Comparison of ENCODE assay signal across 8 cellular contexts in genomic region chr5:149317281-149318048, GRCh38. TPM values are rescaled to one million over a fixed set of nuclear protein-coding genes. Genes with fewer than 3 reads are reported as not detected.
DNase-seq lines count a peak whose midpoint lies in the region; ATAC-seq and TF ChIP-seq lines count a peak whose summit lies in the region.

No MANE protein-coding gene starts in this region.

- H3K4me1 ChIP-seq in right atrium auricular region (peaks cover 0 to 26% of the 10 kb centered on the region in 2 donors), gastrocnemius medialis (peaks cover 34 to 35% of the 10 kb centered on the region in 2 donors)

- in situ Hi-C loops in gastrocnemius medialis (cut with MboI; ENCODE audit: low sequenced_read_pairs in 4 of 4), result no loop called here

- CTCF ChIA-PET in HEK293T (lab: Yijun Ruan, JAX), result interaction anchor here (0.6 to 2.1 kb wide), 6 partner anchors 27 to 118 kb away, joined by 3 to 11 read pairs (median 4); partner anchors contain the start of gene GRPEL2
- CTCF ChIA-PET in activated CD4-positive, alpha-beta memory T cell treated with anti-CD3 and anti-CD28 coated beads, Interleukin-2, amount 10 ng/mL, durations not matched to agents 7 days and 5 days (lab: Charles Lee), result interaction anchor here (0.7 to 12.4 kb wide), 16 partner anchors 9 to 234 kb away, joined by 3 to 278 read pairs (median 4); partner anchors contain the start of genes GRPEL2 and PCYOX1L

- H3K27me3 ChIP-seq in right atrium auricular region, result no peaks in the 10 kb centered on the region
- H3K27me3 ChIP-seq in gastrocnemius medialis, result no peaks in the 10 kb centered on the region

- H3K9me3 Mint-ChIP-seq in activated CD4-positive, alpha-beta memory T cell treated with anti-CD3 and anti-CD28 coated beads, Interleukin-2, amount 10 ng/mL, durations not matched to agents 7 days and 5 days, result no peaks in the 10 kb centered on the region

- H3K27ac ChIP-seq in right atrium auricular region, result peak overlapping the region; percentile 49 to 66
- peak overlapping the region in 2 of 4 donors; percentile 26 to 40 for H3K27ac ChIP-seq in gastrocnemius medialis

- POLR2A ChIA-PET in HEK293T (lab: Yijun Ruan, JAX), result interaction anchor here (1.0 to 1.3 kb wide), 3 partner anchors 27 to 41 kb away, joined by 3 to 6 read pairs (median 4); partner anchors contain the start of gene GRPEL2
- POLR2A ChIA-PET in activated CD4-positive, alpha-beta memory T cell treated with anti-CD3 and anti-CD28 coated beads, Interleukin-2, amount 10 ng/mL, durations not matched to agents 7 days and 5 days (lab: Charles Lee), result interaction anchor here (0.7 to 1.7 kb wide), 4 partner anchors 28 to 58 kb away, joined by 3 to 9 read pairs (median 6); partner anchors contain the start of gene GRPEL2

- TF ChIP-seq CTCF in right atrium auricular region (IDR thresholded peaks at IDR 0.05) (peak; percentile 25 to 75), foreskin fibroblast (IDR thresholded peaks at IDR 0.05; ENCODE audit: low read depth, low read length) (peak; percentile 61), gastrocnemius medialis (IDR thresholded peaks at IDR 0.05 in 4 of 5, conservative IDR thresholded peaks at IDR 0.05 in 1 of 5) (peak in 4 of 5 experiments; percentile 33 to 58 (median 41))

- intact Hi-C loops in left ventricle myocardium superior (cut with micrococcal nuclease), result loop anchor here (10.0 kb wide), 1 partner anchor 53 kb away; no protein-coding TSS in a partner anchor
- intact Hi-C loops in gastrocnemius medialis (cut with DNase I; ENCODE audit: low total_unique reads), result loop anchor here (5.0 kb wide), 1 partner anchor 55 kb away; no protein-coding TSS in a partner anchor

- H3K9me3 ChIP-seq in right atrium auricular region (no peaks in the 10 kb centered on the region), gastrocnemius medialis (no peaks in the 10 kb centered on the region)

- ATAC-seq in left ventricle myocardium superior (no peak), gastrocnemius medialis (no peak), HG02763 (IDR thresholded peaks at IDR 0.05; ENCODE audit: unreplicated experiment) (no peak)

- H3K36me3 ChIP-seq in right atrium auricular region, result peaks cover 42% of the 10 kb centered on the region
- peaks cover 0 to 34% of the 10 kb centered on the region in 2 donors for H3K36me3 ChIP-seq in gastrocnemius medialis

- DNase-seq in right atrium auricular region (ENCODE audit: low spot score) (no peak), left ventricle myocardium superior (no peak), HEK293T (ENCODE audit: extremely low spot score) (peak; percentile 52), NCI-H2196 treated with DMSO at 0.1 percent for 48 hours (lab: John Stamatoyannopoulos, UW; ENCODE audit: unreplicated experiment) (peak; percentile 42), foreskin fibroblast (peak; percentile 37 to 80), gastrocnemius medialis (no peak)
- peak; percentile 45 for DNase-seq in activated CD4-positive, alpha-beta memory T cell treated with anti-CD3 and anti-CD28 coated beads, Interleukin-2, amount 10 ng/mL, durations not matched to agents 7 days and 5 days

- H3K4me3 ChIP-seq in right atrium auricular region (no peak overlapping the region), foreskin fibroblast (ENCODE audit: low read depth in 1 of 2, low read length in 2 of 2) (no peak overlapping the region), gastrocnemius medialis (no peak overlapping the region)

- no peaks in the 10 kb centered on the region for H3K36me3 Mint-ChIP-seq in activated CD4-positive, alpha-beta memory T cell treated with anti-CD3 and anti-CD28 coated beads, Interleukin-2, amount 10 ng/mL, durations not matched to agents 7 days and 5 days (ENCODE audit: low read depth)

- H3K27ac Mint-ChIP-seq in activated CD4-positive, alpha-beta memory T cell treated with anti-CD3 and anti-CD28 coated beads, Interleukin-2, amount 10 ng/mL, durations not matched to agents 7 days and 5 days, result no peak overlapping the region

- H3K4me3 Mint-ChIP-seq in activated CD4-positive, alpha-beta memory T cell treated with anti-CD3 and anti-CD28 coated beads, Interleukin-2, amount 10 ng/mL, durations not matched to agents 7 days and 5 days, result no peak overlapping the region

- no peaks in the 10 kb centered on the region for H3K27me3 Mint-ChIP-seq in activated CD4-positive, alpha-beta memory T cell treated with anti-CD3 and anti-CD28 coated beads, Interleukin-2, amount 10 ng/mL, durations not matched to agents 7 days and 5 days

- no peak for TF ChIP-seq POLR2A in gastrocnemius medialis (IDR thresholded peaks at IDR 0.05)

- H3K4me1 Mint-ChIP-seq in activated CD4-positive, alpha-beta memory T cell treated with anti-CD3 and anti-CD28 coated beads, Interleukin-2, amount 10 ng/mL, durations not matched to agents 7 days and 5 days, result peaks cover 2% of the 10 kb centered on the region

TF ChIP-seq in HEK293T, 16 proteins besides CTCF, POLR2A, EP300 and RAD21:
- TF ChIP-seq FOXM1 (IDR thresholded peaks at IDR 0.05; ENCODE audit: borderline replicate concordance), result no peak
- no peak for TF ChIP-seq FOXK2 (IDR thresholded peaks at IDR 0.05)
- no peak for TF ChIP-seq LEF1 (IDR thresholded peaks at IDR 0.05; ENCODE audit: borderline replicate concordance)
- TF ChIP-seq ARNT (IDR thresholded peaks at IDR 0.05), result no peak
- TF ChIP-seq SP1 (IDR thresholded peaks at IDR 0.05), result no peak
- no peak for TF ChIP-seq PKNOX1 (IDR thresholded peaks at IDR 0.05)
- TF ChIP-seq ZNF384 (IDR thresholded peaks at IDR 0.05), result no peak
- no peak for TF ChIP-seq NFRKB (IDR thresholded peaks at IDR 0.05)
- TF ChIP-seq BHLHE40 (IDR thresholded peaks at IDR 0.05; ENCODE audit: borderline replicate concordance), result no peak
- TF ChIP-seq L3MBTL2 (conservative IDR thresholded peaks at IDR 0.05), result no peak
- no peak for TF ChIP-seq FOXA1 (IDR thresholded peaks at IDR 0.05)
- TF ChIP-seq TARDBP (IDR thresholded peaks at IDR 0.05), result no peak
- no peak for TF ChIP-seq HDGF (IDR thresholded peaks at IDR 0.05; ENCODE audit: borderline replicate concordance)
- no peak for TF ChIP-seq SUZ12 (IDR thresholded peaks at IDR 0.05)
- TF ChIP-seq ELF4 (IDR thresholded peaks at IDR 0.05), result no peak
- no peak for TF ChIP-seq CTBP1 (IDR thresholded peaks at IDR 0.05; ENCODE audit: borderline replicate concordance)

RNA-seq across cellular contexts. Expression of gene GRPEL2, which starts 27.8 kb away (rescaled TPM):
- 10 to 100 TPM in 1 of 2 donors, 1 to 10 TPM in 1; 6.9 to 10.7 TPM for total RNA-seq in right atrium auricular region
- 8.9 TPM for total RNA-seq in left ventricle myocardium superior
- total RNA-seq in activated CD4-positive, alpha-beta memory T cell treated with anti-CD3 and anti-CD28 coated beads, Interleukin-2, amount 10 ng/mL, durations not matched to agents 7 days and 5 days, result 10 to 100 TPM; 43.8 to 49.4 TPM
- total RNA-seq in gastrocnemius medialis, result 10 to 100 TPM in 2 of 4 donors, 1 to 10 TPM in 2; 7.8 to 13.3 (median 9.9) TPM

RNA-seq across cellular contexts. Expression of gene PCYOX1L, which starts 40.4 kb away (rescaled TPM):
- total RNA-seq in right atrium auricular region (1 to 10 TPM; 4.0 to 5.6 TPM), left ventricle myocardium superior (2.6 TPM), gastrocnemius medialis (1 to 10 TPM in 3 of 4 donors, under 1 TPM in 1; 0.29 to 1.5 (median 1.2) TPM)
- total RNA-seq in activated CD4-positive, alpha-beta memory T cell treated with anti-CD3 and anti-CD28 coated beads, Interleukin-2, amount 10 ng/mL, durations not matched to agents 7 days and 5 days, result 10 to 100 TPM; 41.2 to 42.1 TPM

RNA-seq across cellular contexts. Expression of gene AFAP1L1, which starts 45.8 kb away (rescaled TPM):
- total RNA-seq in right atrium auricular region (10 to 100 TPM; 45.6 to 48.9 TPM), left ventricle myocardium superior (48.9 TPM), gastrocnemius medialis (10 to 100 TPM; 28.6 to 39.9 (median 32.9) TPM)
- not detected for total RNA-seq in activated CD4-positive, alpha-beta memory T cell treated with anti-CD3 and anti-CD28 coated beads, Interleukin-2, amount 10 ng/mL, durations not matched to agents 7 days and 5 days

Comparison
In these comparisons a context has a peak if more than half of its experiments do, and no peak if none do; other contexts are left out.
1. DNase-seq: peak in HEK293T (single experiment), NCI-H2196 treated with DMSO at 0.1 percent for 48 hours (single experiment), activated CD4-positive, alpha-beta memory T cell treated with anti-CD3 and anti-CD28 coated beads, Interleukin-2, amount 10 ng/mL, durations not matched to agents 7 days and 5 days (single experiment) and foreskin fibroblast (2 of 2); none in right atrium auricular region (single experiment), left ventricle myocardium superior (single experiment) and gastrocnemius medialis (0 of 2).
2. RNA of gene PCYOX1L, which starts 40.4 kb away (total RNA-seq): 41.2 to 42.1 TPM in activated CD4-positive, alpha-beta memory T cell treated with anti-CD3 and anti-CD28 coated beads, Interleukin-2, amount 10 ng/mL, durations not matched to agents 7 days and 5 days; 4.0 to 5.6 TPM in right atrium auricular region, 2.6 TPM in left ventricle myocardium superior (single experiment) and 0.29 to 1.5 TPM in gastrocnemius medialis; every median in the first group is over 4 times any median in the second.
3. RNA of gene AFAP1L1, which starts 45.8 kb away (total RNA-seq): 48.9 TPM in left ventricle myocardium superior (single experiment), 45.6 to 48.9 TPM in right atrium auricular region and 28.6 to 39.9 TPM in gastrocnemius medialis; not detected in activated CD4-positive, alpha-beta memory T cell treated with anti-CD3 and anti-CD28 coated beads, Interleukin-2, amount 10 ng/mL, durations not matched to agents 7 days and 5 days; every median in the first group is over 10 times any median in the second.
4. Peak in every context shown above with its lines, with median percentiles within 50 percentile points of each other: CTCF ChIP-seq.